ENCODE assay signal across 8 cellular contexts in genomic region chr15:66851226-66852063, GRCh38.
DNase-seq lines count a peak whose midpoint lies in the region; ATAC-seq and TF ChIP-seq lines count a peak whose summit lies in the region.

No MANE protein-coding gene starts in this region.

- TF ChIP-seq CTCF in GM13977 (IDR thresholded peaks at IDR 0.05; ENCODE audit: extremely low read depth, insufficient read depth, missing control alignments) (peak; percentile 97), foreskin keratinocyte (conservative IDR thresholded peaks at IDR 0.05) (peak; percentile 93)

- no peaks in the 10 kb centered on the region for H3K79me2 ChIP-seq in Karpas-422 (ENCODE audit: low read length)

- H3K4me1 ChIP-seq in Karpas-422 (ENCODE audit: low read length) = peaks cover 7% of the 10 kb centered on the region
- H3K4me1 ChIP-seq in foreskin keratinocyte = no peaks in the 10 kb centered on the region
- peaks cover 5 to 27% (median 25%) of the 10 kb centered on the region in 5 donors for H3K4me1 ChIP-seq in subcutaneous abdominal adipose tissue (ENCODE audit: control insufficient read depth in 5 of 5, insufficient read depth in 5 of 5, low read length in 5 of 5)

- peak overlapping the region; percentile 76 for H2AFZ ChIP-seq in Karpas-422 (ENCODE audit: low read length)

- DNase-seq in 8988T = peak; percentile 86
- peak; percentile 93 for DNase-seq in GM13977 (ENCODE audit: low spot score)
- peak; percentile 93 for DNase-seq in Karpas-422
- peak; percentile 52 for DNase-seq in SHP77 treated with DMSO at 0.1 percent for 48 hours (lab: John Stamatoyannopoulos, UW)
- DNase-seq in activated T-helper 9 cell treated with anti-CD3 and anti-CD28 coated beads, Interleukin-2, amount 50 U/mL, for 16 hours (ENCODE audit: low read depth) = peak; percentile 47
- peak in 1 of 2 donors; percentile 48 for DNase-seq in foreskin keratinocyte
- DNase-seq in occipital lobe (lab: John Stamatoyannopoulos, UW) = peak; percentile 30

- peak overlapping the region; percentile 57 for H3K4me2 ChIP-seq in Karpas-422 (ENCODE audit: low read depth, low read length, poor library complexity, severe bottlenecking)

- no peaks in the 10 kb centered on the region for H3K9me2 ChIP-seq in Karpas-422 (replicated peaks; ENCODE audit: insufficient read depth, low read length)

- H3K27ac ChIP-seq in Karpas-422 (ENCODE audit: low read length) (no peak overlapping the region), foreskin keratinocyte (no peak overlapping the region), subcutaneous abdominal adipose tissue (ENCODE audit: low read depth, low read length) (peak overlapping the region; percentile 23)

- H3K4me3 ChIP-seq in Karpas-422 (ENCODE audit: low read length) = no peak overlapping the region
- H3K4me3 ChIP-seq in subcutaneous abdominal adipose tissue (ENCODE audit: low read depth in 1 of 5, low read length in 5 of 5) = peak overlapping the region in 2 of 5 donors; percentile 4 to 30

- H3K27me3 ChIP-seq in Karpas-422 (ENCODE audit: low read length) = no peaks in the 10 kb centered on the region
- peaks cover 9% of the 10 kb centered on the region for H3K27me3 ChIP-seq in foreskin keratinocyte
- H3K27me3 ChIP-seq in subcutaneous abdominal adipose tissue (ENCODE audit: control insufficient read depth in 5 of 5, insufficient read depth in 4 of 5, low read length in 5 of 5) = no peaks in the 10 kb centered on the region

- H3K36me3 ChIP-seq in Karpas-422 (ENCODE audit: insufficient read depth, low read length) (no peaks in the 10 kb centered on the region), subcutaneous abdominal adipose tissue (ENCODE audit: control insufficient read depth in 5 of 5, insufficient read depth in 5 of 5, low read length in 5 of 5) (no peaks in the 10 kb centered on the region)

- H3K9ac ChIP-seq in Karpas-422 (ENCODE audit: low read length) = peak overlapping the region; percentile 25; the same call in 1 of the 2 replicates
- H3K9ac ChIP-seq in subcutaneous abdominal adipose tissue (ENCODE audit: low read length in 5 of 5) = peak overlapping the region in 3 of 5 donors; percentile 43 to 56 (median 53)

- ATAC-seq in foreskin keratinocyte = peak; percentile 85

- H3K9me3 ChIP-seq in Karpas-422 (ENCODE audit: low read length) (no peaks in the 10 kb centered on the region), subcutaneous abdominal adipose tissue (ENCODE audit: control insufficient read depth in 5 of 5, low read length in 5 of 5) (no peaks in the 10 kb centered on the region)

- H4K20me1 ChIP-seq in Karpas-422 (ENCODE audit: insufficient read depth, low read depth, low read length) = no peaks in the 10 kb centered on the region

- in situ Hi-C loops in GM13977 (cut with MboI; ENCODE audit: low pct_unique_long_range_greater_than_20kb, low sequenced_read_pairs, unreplicated experiment) = loop anchor here (10.0 kb wide), 1 partner anchor 247 kb away; no protein-coding TSS in a partner anchor
